In genomic region chr2:3959372-3959771, GRCh38 we compare ENCODE assay signal across 8 cellular contexts.
DNase-seq lines count a peak whose midpoint lies in the region; ATAC-seq and TF ChIP-seq lines count a peak whose summit lies in the region.

No MANE protein-coding gene starts in this region.

- no peaks in the 10 kb centered on the region for H3K4me1 Mint-ChIP-seq in Calu3 (ENCODE audit: low read depth, unreplicated experiment)
- H3K4me1 Mint-ChIP-seq in HFFc6 (ENCODE audit: low read depth): no peaks in the 10 kb centered on the region
- H3K4me1 Mint-ChIP-seq in T-helper 2 cell treated with Interferon-gamma antibody and Interleukin-4, amounts not matched to agents 5 μg/mL and 100 μg/mL, for 36 hours (ENCODE audit: low read depth): no peaks in the 10 kb centered on the region

- H3K4me3 ChIP-seq in NT2/D1 (ENCODE audit: insufficient read length, low read depth) (no peak overlapping the region), epithelial cell of esophagus (ENCODE audit: low read length) (no peak overlapping the region)

- H3K27ac Mint-ChIP-seq in Calu3 (ENCODE audit: unreplicated experiment) (no peak overlapping the region), HFFc6 (no peak overlapping the region)
- H3K27ac Mint-ChIP-seq in T-helper 2 cell treated with Interferon-gamma antibody and Interleukin-4, amounts not matched to agents 5 μg/mL and 100 μg/mL, for 36 hours: no peak overlapping the region

- H3K27me3 Mint-ChIP-seq in Calu3 (ENCODE audit: unreplicated experiment): no peaks in the 10 kb centered on the region
- no peaks in the 10 kb centered on the region for H3K27me3 Mint-ChIP-seq in HFFc6 (ENCODE audit: insufficient read depth)
- H3K27me3 Mint-ChIP-seq in T-helper 2 cell treated with Interferon-gamma antibody and Interleukin-4, amounts not matched to agents 5 μg/mL and 100 μg/mL, for 36 hours (ENCODE audit: low read depth): no peaks in the 10 kb centered on the region

- ATAC-seq in GM21367 (IDR thresholded peaks at IDR 0.05; ENCODE audit: unreplicated experiment): no peak

- peak; percentile 13 for DNase-seq in Calu3
- DNase-seq in HFFc6: no peak
- peak; percentile 39 for DNase-seq in NT2/D1 (ENCODE audit: low read depth, low spot score)
- peak; percentile 44 for DNase-seq in epithelial cell of esophagus (ENCODE audit: low read depth)
- peak; percentile 7 for DNase-seq in pons (ENCODE audit: low spot score)
- no peak for DNase-seq in T-helper 2 cell treated with Interferon-gamma antibody and Interleukin-4, amounts not matched to agents 5 μg/mL and 100 μg/mL, for 36 hours (ENCODE audit: low spot score)
- DNase-seq in central memory CD4-positive, alpha-beta T cell: no peak

- TF ChIP-seq CTCF in Calu3 (IDR thresholded peaks at IDR 0.05; ENCODE audit: unreplicated experiment) (peak; percentile 53), HFFc6 (IDR thresholded peaks at IDR 0.05) (peak; percentile 88), epithelial cell of esophagus (IDR thresholded peaks at IDR 0.05; ENCODE audit: insufficient read depth, low read depth, low read length, missing control alignments) (peak; percentile 71)

- no peaks in the 10 kb centered on the region for H3K36me3 ChIP-seq in NT2/D1 (ENCODE audit: insufficient read depth, insufficient read length, low read length)

- no peaks in the 10 kb centered on the region for H3K9me3 Mint-ChIP-seq in Calu3 (ENCODE audit: low read depth, unreplicated experiment)
- peaks cover 13% of the 10 kb centered on the region; the same call in 1 of the 2 replicates for H3K9me3 Mint-ChIP-seq in HFFc6
- H3K9me3 Mint-ChIP-seq in T-helper 2 cell treated with Interferon-gamma antibody and Interleukin-4, amounts not matched to agents 5 μg/mL and 100 μg/mL, for 36 hours: no peaks in the 10 kb centered on the region

- intact Hi-C loops in Calu3 (cut with micrococcal nuclease; ENCODE audit: unreplicated experiment): no loop called here

- no peaks in the 10 kb centered on the region for H3K9me3 ChIP-seq in NT2/D1 (ENCODE audit: insufficient read depth, low read length)

- no peak overlapping the region for H3K9ac ChIP-seq in NT2/D1 (ENCODE audit: insufficient read length, low read depth)

- BruUV-seq in Calu3 (replicated peaks; lab: Mats Ljungman, UMichigan): no TSS peak

- H3K4me1 ChIP-seq in NT2/D1 (ENCODE audit: insufficient read depth, insufficient read length): no peaks in the 10 kb centered on the region

- CTCF ChIA-PET in Calu3 (lab: Charles Lee): interaction anchor here (0.6 to 1.2 kb wide), 4 partner anchors 14 to 389 kb away, joined by 3 to 6 read pairs (median 5); no protein-coding TSS in a partner anchor

- H3K4me3 Mint-ChIP-seq in Calu3 (ENCODE audit: low read depth, unreplicated experiment) (no peak overlapping the region), HFFc6 (no peak overlapping the region)
- no peak overlapping the region for H3K4me3 Mint-ChIP-seq in T-helper 2 cell treated with Interferon-gamma antibody and Interleukin-4, amounts not matched to agents 5 μg/mL and 100 μg/mL, for 36 hours

- H3K36me3 Mint-ChIP-seq in Calu3 (ENCODE audit: insufficient read depth, unreplicated experiment): no peaks in the 10 kb centered on the region
- H3K36me3 Mint-ChIP-seq in HFFc6 (ENCODE audit: low read depth): no peaks in the 10 kb centered on the region
- H3K36me3 Mint-ChIP-seq in T-helper 2 cell treated with Interferon-gamma antibody and Interleukin-4, amounts not matched to agents 5 μg/mL and 100 μg/mL, for 36 hours (ENCODE audit: low read depth): no peaks in the 10 kb centered on the region

- H3K27me3 ChIP-seq in NT2/D1 (ENCODE audit: insufficient read depth, insufficient read length): no peaks in the 10 kb centered on the region

Comparison
In these comparisons a context has a peak if more than half of its experiments do, and no peak if none do; other contexts are left out.
1. DNase-seq: peak in Calu3 (single experiment), NT2/D1 (single experiment), epithelial cell of esophagus (single experiment) and pons (single experiment); none in HFFc6 (single experiment), T-helper 2 cell treated with Interferon-gamma antibody and Interleukin-4, amounts not matched to agents 5 μg/mL and 100 μg/mL, for 36 hours (single experiment) and central memory CD4-positive, alpha-beta T cell (single experiment).
2. Peak in every context shown above with its lines, with median percentiles within 50 percentile points of each other: CTCF ChIP-seq.